ENCODE assay signal across 26 cellular contexts in the genomic region with DNA sequence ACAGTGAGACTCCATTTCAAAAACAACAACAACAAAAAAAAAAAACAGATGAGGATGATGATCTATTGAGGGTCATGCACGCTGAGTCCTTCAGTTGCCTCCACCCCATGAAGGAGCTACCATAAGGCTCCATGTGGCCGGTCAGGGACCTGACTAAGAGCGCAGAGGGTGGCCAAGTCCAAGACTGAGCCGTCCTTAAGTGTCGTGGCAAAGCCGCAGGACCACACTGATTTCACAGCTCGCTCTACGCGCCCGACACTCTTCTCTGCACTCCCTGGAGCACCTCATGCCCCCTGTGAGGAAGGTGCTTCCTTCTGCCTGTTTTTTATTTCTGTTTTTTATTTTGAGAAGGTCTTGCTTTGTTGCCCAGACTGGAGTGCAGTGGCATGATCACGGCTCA. TPM values are rescaled to one million over a fixed set of nuclear protein-coding genes. Genes with fewer than 3 reads are reported as not detected.
"Had no signal": no experiment of that assay in that cellular context is flagged by ENCODE, and none has a peak within 500 bp of the region (broad histone marks: within the 10 kb centered on the region; RNA-seq: fewer than 3 reads in every experiment).

No MANE protein-coding gene starts in this region.

- DNase-seq: cerebellar nuclear complex; effector CD8-positive, alpha-beta T cell; endodermal cell; foreskin keratinocyte; glutamatergic neuron; heart right ventricle; hippocampal formation; left colon; left ventricle myocardium superior; lower lobe of right lung; natural killer cell; psoas muscle; right cardiac atrium; spleen; stimulated activated CD4-positive, alpha-beta T cell treated with anti-CD3 and anti-CD28 coated beads, Interleukin-4, amount 100 ng/mL, for 4 hours; stimulated activated naive CD8-positive, alpha-beta T cell treated with anti-CD3 and anti-CD28 coated beads, Interleukin-15, Interleukin-2, amounts not matched to agents 100 U/mL and 50 U/mL, for 24 hours; transverse colon; upper lobe of right lung; uterus had no signal

- H3K27ac ChIP-seq: esophagus muscularis mucosa, foreskin keratinocyte, heart right ventricle, lower lobe of right lung, neutrophil, psoas muscle, skin epidermis, spleen, transverse colon, upper lobe of right lung, uterus had no signal

RNA-seq across cellular contexts. Expression of a gene that starts 12.3 kb away (rescaled TPM):
- total RNA-seq: fibroblast of lung, foreskin keratinocyte, kidney epithelial cell, lower lobe of right lung, mesenteric fat pad, renal cortical epithelial cell, upper lobe of right lung had no signal

RNA-seq across cellular contexts. Expression of a gene that starts 45.5 kb away (rescaled TPM):
- total RNA-seq: natural killer cell had no signal
